ENCODE assay signal across 37 cellular contexts in genomic region chr12:119283315-119283714, GRCh38. TPM values are rescaled to one million over a fixed set of nuclear protein-coding genes. Genes with fewer than 3 reads are reported as not detected.
"Had no signal": no experiment of that assay in that cellular context is flagged by ENCODE, and none has a peak within 500 bp of the region (broad histone marks: within the 10 kb centered on the region; RNA-seq: fewer than 3 reads in every experiment).

No MANE protein-coding gene starts in this region.

- ATAC-seq: activated CD4-positive, alpha-beta T cell treated with anti-CD3 and anti-CD28 coated beads for 36 hours; activated CD4-positive, CD25-positive, alpha-beta regulatory T cell treated with anti-CD3 and anti-CD28 coated beads, Interleukin-2, amount 50 U/mL, for 24 hours; activated CD8-positive, alpha-beta T cell treated with anti-CD3 and anti-CD28 coated beads, Interleukin-2, amount 10 ng/mL, durations not matched to agents 7 days and 5 days; PC-3; WTC11 had no signal

- H3K27ac Mint-ChIP-seq: activated CD4-positive, alpha-beta T cell treated with anti-CD3 and anti-CD28 coated beads for 36 hours; activated CD4-positive, alpha-beta T cell treated with anti-CD3 and anti-CD28 coated beads, Interleukin-2, amount 10 ng/mL, durations not matched to agents 7 days and 5 days; activated CD8-positive, alpha-beta T cell treated with anti-CD3 and anti-CD28 coated beads, Interleukin-2, amount 10 ng/mL, durations not matched to agents 7 days and 5 days; activated naive CD4-positive, alpha-beta T cell treated with anti-CD3 and anti-CD28 coated beads, Interleukin-2, amount 50 U/mL, for 24 hours; activated naive CD8-positive, alpha-beta T cell treated with anti-CD3 and anti-CD28 coated beads, Interleukin-2, amount 10 ng/mL, durations not matched to agents 7 days and 5 days; activated T-cell treated with anti-CD3 and anti-CD28 coated beads, Interleukin-2, amount 50 U/mL, for 24 hours; activated T-helper 2 cell treated with anti-CD3 and anti-CD28 coated beads, Interferon-gamma antibody, Interleukin-2, Interleukin-4, amounts not matched to agents 10 μg/mL and 5 μg/mL and 100 μg/mL, durations not matched to agents 14 hours and 24 hours and 36 hours; T-helper 1 cell treated with Interleukin-12 subunit alpha and Interleukin-12 subunit beta and Interleukin-4 antibody, amounts not matched to agents 30 μg/mL and 1 μg/mL, for 36 hours; T-helper 2 cell treated with Interferon-gamma antibody and Interleukin-4, amounts not matched to agents 5 μg/mL and 100 μg/mL, for 36 hours; WTC11 had no signal

- H3K4me1 ChIP-seq: ascending aorta, Peyer's patch, SJSA1 had no signal

- H3K27me3 ChIP-seq: ascending aorta, Peyer's patch, SJSA1 had no signal

- H3K4me3 Mint-ChIP-seq: activated CD4-positive, alpha-beta T cell treated with anti-CD3 and anti-CD28 coated beads for 36 hours; activated CD4-positive, alpha-beta T cell treated with anti-CD3 and anti-CD28 coated beads, Interleukin-2, amount 10 ng/mL, durations not matched to agents 7 days and 5 days; activated CD8-positive, alpha-beta T cell treated with anti-CD3 and anti-CD28 coated beads, Interleukin-2, amount 10 ng/mL, durations not matched to agents 7 days and 5 days; activated naive CD4-positive, alpha-beta T cell treated with anti-CD3 and anti-CD28 coated beads, Interleukin-2, amount 50 U/mL, for 24 hours; activated naive CD8-positive, alpha-beta T cell treated with anti-CD3 and anti-CD28 coated beads, Interleukin-2, amount 10 ng/mL, durations not matched to agents 7 days and 5 days; activated T-cell treated with anti-CD3 and anti-CD28 coated beads, Interleukin-2, amount 50 U/mL, for 24 hours; T-helper 1 cell treated with Interleukin-12 subunit alpha and Interleukin-12 subunit beta and Interleukin-4 antibody, amounts not matched to agents 30 μg/mL and 1 μg/mL, for 36 hours; T-helper 2 cell treated with Interferon-gamma antibody and Interleukin-4, amounts not matched to agents 5 μg/mL and 100 μg/mL, for 36 hours; WTC11 had no signal

- H3K9ac ChIP-seq: KMS-11, SK-N-SH had no signal

- H3K4me1 Mint-ChIP-seq: activated CD4-positive, alpha-beta T cell treated with anti-CD3 and anti-CD28 coated beads for 36 hours; activated CD4-positive, alpha-beta T cell treated with anti-CD3 and anti-CD28 coated beads, Interleukin-2, amount 10 ng/mL, durations not matched to agents 7 days and 5 days; activated naive CD4-positive, alpha-beta T cell treated with anti-CD3 and anti-CD28 coated beads, Interleukin-2, amount 50 U/mL, for 24 hours; activated naive CD8-positive, alpha-beta T cell treated with anti-CD3 and anti-CD28 coated beads, Interleukin-2, amount 10 ng/mL, durations not matched to agents 7 days and 5 days had no signal

- H3K36me3 ChIP-seq: ascending aorta, Peyer's patch, SJSA1 had no signal

- H3K9me3 ChIP-seq: ascending aorta, Peyer's patch, SJSA1, SK-N-SH had no signal

- DNase-seq: activated CD4-positive, alpha-beta T cell treated with anti-CD3 and anti-CD28 coated beads for 36 hours; activated CD4-positive, alpha-beta T cell treated with anti-CD3 and anti-CD28 coated beads, Interleukin-2, amount 10 ng/mL, durations not matched to agents 7 days and 5 days; activated CD4-positive, alpha-beta T cell treated with anti-CD3 and anti-CD28 coated beads, Interleukin-2, amount 50 U/mL, for 48 hours; activated CD8-positive, alpha-beta T cell treated with anti-CD3 and anti-CD28 coated beads, Interleukin-2, amount 10 ng/mL, durations not matched to agents 7 days and 5 days; activated gamma-delta T cell; activated naive CD4-positive, alpha-beta T cell treated with Interleukin-2 at 50 U/mL for 16 hours; activated naive CD8-positive, alpha-beta T cell treated with anti-CD3 and anti-CD28 coated beads, Interleukin-2, amount 10 ng/mL, durations not matched to agents 7 days and 5 days; activated T-cell treated with anti-CD3 and anti-CD28 coated beads, Interleukin-2, amount 50 U/mL, for 24 hours; amygdala; MM.1S; MV-4-11; NCI-H1092; NCI-H1436 treated with DMSO at 0.1 percent for 48 hours; NCI-H1694 treated with DMSO at 0.1 percent for 48 hours; NCI-H2029; NCI-H345; NCI-H524 treated with DMSO at 0.1 percent for 48 hours; NCI-H748 treated with DMSO at 0.1 percent for 48 hours; NK-92 treated with Interleukin-12 subunit alpha and Interleukin-12 subunit beta, amount 100 ng/mL, for 24 hours; PC-3; Peyer's patch; RPMI8226; SHP77 treated with DMSO at 0.1 percent for 48 hours; SK-N-SH had no signal

- H3K4me3 ChIP-seq: ascending aorta, Peyer's patch, SJSA1 had no signal

- H3K9me3 Mint-ChIP-seq: activated CD4-positive, alpha-beta T cell treated with anti-CD3 and anti-CD28 coated beads, Interleukin-2, amount 10 ng/mL, durations not matched to agents 7 days and 5 days; activated naive CD4-positive, alpha-beta T cell treated with anti-CD3 and anti-CD28 coated beads, Interleukin-2, amount 50 U/mL, for 24 hours; activated naive CD8-positive, alpha-beta T cell treated with anti-CD3 and anti-CD28 coated beads, Interleukin-2, amount 10 ng/mL, durations not matched to agents 7 days and 5 days; activated T-cell treated with anti-CD3 and anti-CD28 coated beads, Interleukin-2, amount 50 U/mL, for 24 hours; activated T-helper 2 cell treated with anti-CD3 and anti-CD28 coated beads, Interferon-gamma antibody, Interleukin-2, Interleukin-4, amounts not matched to agents 10 μg/mL and 5 μg/mL and 100 μg/mL, durations not matched to agents 14 hours and 24 hours and 36 hours; T-helper 1 cell treated with Interleukin-12 subunit alpha and Interleukin-12 subunit beta and Interleukin-4 antibody, amounts not matched to agents 30 μg/mL and 1 μg/mL, for 36 hours; T-helper 2 cell treated with Interferon-gamma antibody and Interleukin-4, amounts not matched to agents 5 μg/mL and 100 μg/mL, for 36 hours had no signal

- H3K27ac ChIP-seq: ascending aorta, KMS-11, Peyer's patch, SJSA1 had no signal

- H3K36me3 Mint-ChIP-seq: activated naive CD4-positive, alpha-beta T cell treated with anti-CD3 and anti-CD28 coated beads, Interleukin-2, amount 50 U/mL, for 24 hours; activated naive CD8-positive, alpha-beta T cell treated with anti-CD3 and anti-CD28 coated beads, Interleukin-2, amount 10 ng/mL, durations not matched to agents 7 days and 5 days had no signal

- H3K27me3 Mint-ChIP-seq: activated CD4-positive, alpha-beta T cell treated with anti-CD3 and anti-CD28 coated beads, Interleukin-2, amount 10 ng/mL, durations not matched to agents 7 days and 5 days; activated naive CD8-positive, alpha-beta T cell treated with anti-CD3 and anti-CD28 coated beads, Interleukin-2, amount 10 ng/mL, durations not matched to agents 7 days and 5 days had no signal

RNA-seq across cellular contexts. Expression of gene CCDC60, which starts 51.2 kb away (rescaled TPM):
- total RNA-seq: activated CD4-positive, alpha-beta T cell treated with anti-CD3 and anti-CD28 coated beads for 36 hours; activated CD4-positive, alpha-beta T cell treated with anti-CD3 and anti-CD28 coated beads, Interleukin-2, amount 10 ng/mL, durations not matched to agents 7 days and 5 days; activated CD8-positive, alpha-beta T cell treated with anti-CD3 and anti-CD28 coated beads, Interleukin-2, amount 10 ng/mL, durations not matched to agents 7 days and 5 days; activated naive CD8-positive, alpha-beta T cell treated with anti-CD3 and anti-CD28 coated beads, Interleukin-2, amount 10 ng/mL, durations not matched to agents 7 days and 5 days; activated T-helper 2 cell treated with anti-CD3 and anti-CD28 coated beads, Interferon-gamma antibody, Interleukin-2, Interleukin-4, amounts not matched to agents 10 μg/mL and 5 μg/mL and 100 μg/mL, durations not matched to agents 14 hours and 24 hours and 36 hours; ascending aorta; cardiac septum; LHCN-M2; NCI-H460; PC-3; SJSA1 had no signal
- polyA plus RNA-seq: adipose tissue, SK-N-SH had no signal
